In genomic region chr11:33492569-33492968, GRCh38 we compare ENCODE assay signal across 10 cellular contexts.
"Had no signal": no experiment of that assay in that cellular context is flagged by ENCODE, and none has a peak within 500 bp of the region (broad histone marks: within the 10 kb centered on the region; RNA-seq: fewer than 3 reads in every experiment).

No MANE protein-coding gene starts in this region.

- H3K27ac ChIP-seq: GM23248, HL-60, KMS-11 had no signal

- H3K9ac ChIP-seq: GM23248, KMS-11 had no signal

- FAIRE-seq: HepG2 had no signal

- ATAC-seq: HCT116, HepG2 had no signal

- H3K4me3 ChIP-seq: GM23248, HAP-1 had no signal

- H3K36me3 ChIP-seq: HAP-1 had no signal

- DNase-seq: GM23248, GOT3, H7, HFFc6, KBM-7 had no signal

- H3K9me3 ChIP-seq: HAP-1 had no signal

- H2AFZ ChIP-seq: GM23248 had no signal

- H3K4me2 ChIP-seq: KMS-11 had no signal

- H3K4me1 ChIP-seq: HAP-1 had no signal
